Comparison of ENCODE assay signal across 8 cellular contexts in the genomic region with DNA sequence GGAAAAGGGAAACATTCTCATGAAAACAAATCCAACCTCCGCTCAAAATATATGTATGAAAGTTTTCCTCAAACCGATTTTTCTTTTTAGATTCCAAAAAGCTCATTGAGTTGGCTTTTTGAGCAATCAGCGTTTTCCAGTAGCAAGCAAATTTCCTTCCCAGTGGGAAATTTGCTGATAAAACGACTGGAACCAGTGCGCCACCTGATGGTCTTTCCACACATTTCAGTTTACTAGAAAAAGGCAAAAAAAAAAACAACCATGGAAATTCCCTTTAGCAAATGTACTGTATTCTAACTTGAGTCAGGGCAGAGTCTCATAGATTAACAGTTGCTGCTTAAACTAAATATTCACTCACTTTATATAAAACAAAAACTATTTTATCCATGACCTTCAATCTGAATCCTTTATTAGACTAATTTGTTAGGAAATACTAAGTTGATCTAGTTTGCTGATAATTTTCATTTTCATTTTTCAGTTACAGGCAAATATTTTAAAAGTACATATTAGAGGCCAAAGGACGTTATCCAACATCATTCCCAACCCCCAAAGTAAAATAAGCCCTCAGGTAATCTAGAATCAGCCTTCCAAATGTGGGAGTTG.
DNase-seq lines count a peak whose midpoint lies in the region; ATAC-seq and TF ChIP-seq lines count a peak whose summit lies in the region.

No MANE protein-coding gene starts in this region.

- H2AFZ ChIP-seq in fibroblast of lung (ENCODE audit: low read length), result no peak overlapping the region

- H4K20me1 ChIP-seq in fibroblast of lung (ENCODE audit: control insufficient read depth, extremely low read depth, insufficient read depth, low read length), result no peaks in the 10 kb centered on the region

- H3K36me3 ChIP-seq in fibroblast of lung (ENCODE audit: control insufficient read depth, insufficient read depth, low read length), result no peaks in the 10 kb centered on the region

- no peaks in the 10 kb centered on the region for H3K79me2 ChIP-seq in fibroblast of lung (ENCODE audit: control insufficient read depth, insufficient read depth, low read length)

- no peak overlapping the region for H3K27ac ChIP-seq in fibroblast of lung (ENCODE audit: insufficient read depth, low read length)

- ATAC-seq in left cardiac atrium (no peak), left ventricle myocardium superior (no peak), HG03342 (IDR thresholded peaks at IDR 0.05; ENCODE audit: unreplicated experiment) (no peak)

- peak; percentile 31 for DNase-seq in left cardiac atrium
- no peak for DNase-seq in left ventricle myocardium superior
- DNase-seq in NCI-H748 treated with DMSO at 0.1 percent for 48 hours (lab: John Stamatoyannopoulos, UW), result peak; percentile 36
- DNase-seq in fibroblast of lung (ENCODE audit: low read depth in 2 of 2), result peak; percentile 2 to 40
- DNase-seq in putamen (ENCODE audit: low spot score), result peak; percentile 6
- DNase-seq in central memory CD4-positive, alpha-beta T cell, result no peak
- no peak for DNase-seq in T-helper 2 cell

- no peak overlapping the region for H3K4me3 ChIP-seq in fibroblast of lung (replicated peaks in 1 of 4; ENCODE audit: control extremely low read depth in 1 of 4, insufficient read depth in 1 of 4, low read depth in 3 of 4, low read length in 4 of 4)

- intact Hi-C loops in left cardiac atrium (cut with DNase I) (loop anchor here in 1 of 2 donors (5.0 kb wide), 1 partner anchor 596 kb away; no protein-coding TSS in a partner anchor), left ventricle myocardium superior (cut with micrococcal nuclease) (no loop called here)

- H3K4me2 ChIP-seq in fibroblast of lung (ENCODE audit: extremely low read depth, insufficient read depth, low read length), result no peak overlapping the region

- H3K9me3 ChIP-seq in fibroblast of lung (ENCODE audit: control insufficient read depth, insufficient read depth, low read depth, low read length), result no peaks in the 10 kb centered on the region

- TF ChIP-seq CTCF in fibroblast of lung (conservative IDR thresholded peaks at IDR 0.05 in 1 of 2, IDR thresholded peaks at IDR 0.05 in 1 of 2; ENCODE audit: low read depth in 1 of 2, low read length in 2 of 2), result peak; percentile 63 to 66

- H3K4me1 ChIP-seq in fibroblast of lung (ENCODE audit: control insufficient read depth, extremely low read depth, insufficient read depth, low read length), result no peaks in the 10 kb centered on the region

- H3K27me3 ChIP-seq in fibroblast of lung (ENCODE audit: control insufficient read depth, insufficient read depth, low read length), result no peaks in the 10 kb centered on the region

- H3K9ac ChIP-seq in fibroblast of lung (ENCODE audit: insufficient read depth, low read length), result no peak overlapping the region

Comparison
In these comparisons a context has a peak if more than half of its experiments do, and no peak if none do; other contexts are left out.
1. DNase-seq: peak in left cardiac atrium (single experiment), NCI-H748 treated with DMSO at 0.1 percent for 48 hours (single experiment), fibroblast of lung (2 of 2) and putamen (single experiment); none in left ventricle myocardium superior (single experiment), central memory CD4-positive, alpha-beta T cell (single experiment) and T-helper 2 cell (0 of 5).